Comparison of ENCODE assay signal across 28 cellular contexts in the genomic region with DNA sequence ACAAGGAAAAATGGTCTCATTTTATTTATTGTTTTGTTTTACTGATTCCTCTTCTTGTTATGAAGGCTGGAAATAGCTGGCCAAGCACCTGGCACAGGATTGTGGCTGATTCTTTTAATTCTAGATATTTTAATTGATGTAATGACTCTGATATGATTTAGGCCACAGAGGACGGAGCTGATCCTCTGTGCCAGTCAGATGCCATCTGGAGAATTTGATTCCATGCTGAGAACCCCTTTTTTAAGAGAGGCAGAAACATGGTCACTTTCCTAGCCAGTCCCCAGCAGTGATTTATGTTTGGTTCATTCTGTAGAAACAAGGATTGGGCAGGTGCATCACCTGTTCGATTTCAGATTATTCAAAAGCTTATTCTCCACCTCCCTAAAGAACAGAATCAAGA.
DNase-seq lines count a peak whose midpoint lies in the region; ATAC-seq lines count a peak whose summit lies in the region.
"Had no signal": no experiment of that assay in that cellular context is flagged by ENCODE, and none has a peak within 500 bp of the region (broad histone marks: within the 10 kb centered on the region; RNA-seq: fewer than 3 reads in every experiment).

No MANE protein-coding gene starts in this region.

- H3K27me3 Mint-ChIP-seq in activated T-helper 2 cell treated with anti-CD3 and anti-CD28 coated beads, Interferon-gamma antibody, Interleukin-2, Interleukin-4, amounts not matched to agents 10 μg/mL and 5 μg/mL and 100 μg/mL, durations not matched to agents 14 hours and 24 hours and 36 hours (ENCODE audit: low read depth), result peaks cover 20% of the 10 kb centered on the region
- peaks cover 35% of the 10 kb centered on the region for H3K27me3 Mint-ChIP-seq in stimulated activated memory B cell treated with anti-CD40 and anti-IgM and Interleukin-4, amounts not matched to agents 10 μg/mL and 1 μg/mL and 100 μg/mL, for 72 hours

- intact Hi-C loops in activated T-helper 2 cell treated with anti-CD3 and anti-CD28 coated beads, Interferon-gamma antibody, Interleukin-2, Interleukin-4, amounts not matched to agents 10 μg/mL and 5 μg/mL and 100 μg/mL, durations not matched to agents 14 hours and 24 hours and 36 hours (cut with micrococcal nuclease), result no loop called here

- no peaks in the 10 kb centered on the region for H3K9me3 Mint-ChIP-seq in activated T-helper 2 cell treated with anti-CD3 and anti-CD28 coated beads, Interferon-gamma antibody, Interleukin-2, Interleukin-4, amounts not matched to agents 10 μg/mL and 5 μg/mL and 100 μg/mL, durations not matched to agents 14 hours and 24 hours and 36 hours
- H3K9me3 Mint-ChIP-seq in stimulated activated memory B cell treated with anti-CD40 and anti-IgM and Interleukin-4, amounts not matched to agents 10 μg/mL and 1 μg/mL and 100 μg/mL, for 72 hours, result no peaks in the 10 kb centered on the region
- H3K9me3 Mint-ChIP-seq: CD4-positive, alpha-beta T cell; CD8-positive, alpha-beta memory T cell; CD8-positive, alpha-beta T cell had no signal

- no peaks in the 10 kb centered on the region for H3K36me3 Mint-ChIP-seq in activated T-helper 2 cell treated with anti-CD3 and anti-CD28 coated beads, Interferon-gamma antibody, Interleukin-2, Interleukin-4, amounts not matched to agents 10 μg/mL and 5 μg/mL and 100 μg/mL, durations not matched to agents 14 hours and 24 hours and 36 hours (ENCODE audit: low read depth)
- no peaks in the 10 kb centered on the region for H3K36me3 Mint-ChIP-seq in stimulated activated memory B cell treated with anti-CD40 and anti-IgM and Interleukin-4, amounts not matched to agents 10 μg/mL and 1 μg/mL and 100 μg/mL, for 72 hours
- H3K36me3 Mint-ChIP-seq: CD14-positive monocyte; CD4-positive, alpha-beta memory T cell; CD4-positive, CD25-positive, alpha-beta regulatory T cell; CD8-positive, alpha-beta T cell had no signal

- no peak for ATAC-seq in stimulated activated memory B cell treated with anti-CD40 and anti-IgM and Interleukin-4, amounts not matched to agents 10 μg/mL and 1 μg/mL and 100 μg/mL, for 72 hours
- ATAC-seq: A549; CD8-positive, alpha-beta T cell had no signal

- no peak overlapping the region for H3K4me3 Mint-ChIP-seq in activated T-helper 2 cell treated with anti-CD3 and anti-CD28 coated beads, Interferon-gamma antibody, Interleukin-2, Interleukin-4, amounts not matched to agents 10 μg/mL and 5 μg/mL and 100 μg/mL, durations not matched to agents 14 hours and 24 hours and 36 hours (ENCODE audit: low read depth)
- no peak overlapping the region for H3K4me3 Mint-ChIP-seq in stimulated activated memory B cell treated with anti-CD40 and anti-IgM and Interleukin-4, amounts not matched to agents 10 μg/mL and 1 μg/mL and 100 μg/mL, for 72 hours
- H3K4me3 Mint-ChIP-seq: B cell; CD14-positive monocyte; CD4-positive, alpha-beta memory T cell; CD4-positive, alpha-beta T cell; CD4-positive, CD25-positive, alpha-beta regulatory T cell; CD8-positive, alpha-beta memory T cell; CD8-positive, alpha-beta T cell had no signal

- no peak overlapping the region for H3K27ac Mint-ChIP-seq in activated T-helper 2 cell treated with anti-CD3 and anti-CD28 coated beads, Interferon-gamma antibody, Interleukin-2, Interleukin-4, amounts not matched to agents 10 μg/mL and 5 μg/mL and 100 μg/mL, durations not matched to agents 14 hours and 24 hours and 36 hours
- no peak overlapping the region for H3K27ac Mint-ChIP-seq in stimulated activated memory B cell treated with anti-CD40 and anti-IgM and Interleukin-4, amounts not matched to agents 10 μg/mL and 1 μg/mL and 100 μg/mL, for 72 hours
- H3K27ac Mint-ChIP-seq: B cell; CD14-positive monocyte; CD4-positive, alpha-beta memory T cell; CD4-positive, alpha-beta T cell; CD4-positive, CD25-positive, alpha-beta regulatory T cell; CD8-positive, alpha-beta memory T cell; CD8-positive, alpha-beta T cell had no signal

- in situ Hi-C loops in G401 (cut with HindIII; ENCODE audit: low sequenced_read_pairs), result no loop called here

- peaks cover 1% of the 10 kb centered on the region for H3K4me1 Mint-ChIP-seq in activated T-helper 2 cell treated with anti-CD3 and anti-CD28 coated beads, Interferon-gamma antibody, Interleukin-2, Interleukin-4, amounts not matched to agents 10 μg/mL and 5 μg/mL and 100 μg/mL, durations not matched to agents 14 hours and 24 hours and 36 hours (ENCODE audit: low read depth)
- H3K4me1 Mint-ChIP-seq in stimulated activated memory B cell treated with anti-CD40 and anti-IgM and Interleukin-4, amounts not matched to agents 10 μg/mL and 1 μg/mL and 100 μg/mL, for 72 hours, result no peaks in the 10 kb centered on the region
- H3K4me1 Mint-ChIP-seq: B cell; CD14-positive monocyte; CD4-positive, alpha-beta memory T cell; CD4-positive, CD25-positive, alpha-beta regulatory T cell; CD8-positive, alpha-beta memory T cell had no signal

- peak; percentile 72 for DNase-seq in G401 (ENCODE audit: low spot score)
- peak; percentile 60 for DNase-seq in cerebellar cortex (ENCODE audit: low spot score)
- DNase-seq in cerebellum (ENCODE audit: low spot score), result peak; percentile 21
- no peak for DNase-seq in activated T-helper 2 cell treated with anti-CD3 and anti-CD28 coated beads, Interferon-gamma antibody, Interleukin-2, Interleukin-4, amounts not matched to agents 10 μg/mL and 5 μg/mL and 100 μg/mL, durations not matched to agents 14 hours and 24 hours and 36 hours (ENCODE audit: low spot score)
- no peak for DNase-seq in NCI-H1048 (lab: John Stamatoyannopoulos, UW)
- DNase-seq: 8988T; ACHN; AML-193; BE2C; Caco-2; Calu3; CD4-positive, alpha-beta memory T cell; CD4-positive, alpha-beta T cell; CD4-positive, CD25-positive, alpha-beta regulatory T cell; CD8-positive, alpha-beta memory T cell; CD8-positive, alpha-beta T cell; COR-L47; DMS 273 treated with DMSO at 0.1 percent for 48 hours; DMS153; DMS53; DMS79; DMS79 treated with DMSO at 0.1 percent for 48 hours; DND-41; EL had no signal

Comparison
In these comparisons a context has a peak if more than half of its experiments do, and no peak if none do; other contexts are left out.
1. DNase-seq: peak in G401 (single experiment), cerebellar cortex (single experiment) and cerebellum (single experiment); none in activated T-helper 2 cell treated with anti-CD3 and anti-CD28 coated beads, Interferon-gamma antibody, Interleukin-2, Interleukin-4, amounts not matched to agents 10 μg/mL and 5 μg/mL and 100 μg/mL, durations not matched to agents 14 hours and 24 hours and 36 hours (single experiment) and NCI-H1048 (single experiment).